Comparison of ENCODE assay signal across 19 cellular contexts in genomic region chr1:15940110-15941043, GRCh38. TPM values are rescaled to one million over a fixed set of nuclear protein-coding genes. Genes with fewer than 3 reads are reported as not detected.
DNase-seq lines count a peak whose midpoint lies in the region; ATAC-seq and TF ChIP-seq lines count a peak whose summit lies in the region.
"Had no signal": no experiment of that assay in that cellular context is flagged by ENCODE, and none has a peak within 500 bp of the region (broad histone marks: within the 10 kb centered on the region; RNA-seq: fewer than 3 reads in every experiment).

No MANE protein-coding gene starts in this region.

- WGBS in gastroesophageal sphincter (ENCODE audit: low coverage in 1 of 2), 2 donors, result 91 to 92% methylated on average over 8 to 13 of the region's 13 CpGs
- WGBS in stomach, 5 donors, result 89 to 92% (median 92%) methylated on average over 13 of the region's 13 CpGs

- peak overlapping the region in 3 of 4 donors; percentile 31 to 72 (median 61) for H3K27ac ChIP-seq in gastroesophageal sphincter
- peak overlapping the region in 1 of 5 donors; percentile 59 for H3K27ac ChIP-seq in stomach
- H3K27ac ChIP-seq: HL-60, SJSA1 had no signal

- H3K27me3 ChIP-seq in gastroesophageal sphincter (no peaks in the 10 kb centered on the region), stomach (no peaks in the 10 kb centered on the region)
- H3K27me3 ChIP-seq: body of pancreas, esophagus muscularis mucosa, SJSA1, spleen, vagina had no signal

- peaks cover 3 to 14% of the 10 kb centered on the region in 2 donors for H3K36me3 Mint-ChIP-seq in activated T-cell treated with anti-CD3 and anti-CD28 coated beads, Interleukin-2, amount 50 U/mL, for 72 hours (ENCODE audit: insufficient read depth in 2 of 2)
- H3K36me3 Mint-ChIP-seq in activated T-helper 1 cell treated with anti-CD3 and anti-CD28 coated beads, Interleukin-12 subunit alpha, Interleukin-12 subunit beta, Interleukin-2, Interleukin-4 antibody, amounts not matched to agents 30 ng/mL and 10 ng/mL and 1 ng/mL, durations not matched to agents 14 hours and 24 hours and 36 hours (ENCODE audit: low read depth), result peaks cover 32% of the 10 kb centered on the region

- H3K36me3 ChIP-seq in gastroesophageal sphincter, result peaks cover 0 to 100% of the 10 kb centered on the region in 2 donors
- H3K36me3 ChIP-seq in stomach, result peaks cover 83 to 100% (median 100%) of the 10 kb centered on the region in 4 donors

- H3K27ac Mint-ChIP-seq in activated T-cell treated with anti-CD3 and anti-CD28 coated beads, Interleukin-2, amount 50 U/mL, for 72 hours, result peak overlapping the region; percentile 76
- H3K27ac Mint-ChIP-seq in activated T-helper 1 cell treated with anti-CD3 and anti-CD28 coated beads, Interleukin-12 subunit alpha, Interleukin-12 subunit beta, Interleukin-2, Interleukin-4 antibody, amounts not matched to agents 30 ng/mL and 10 ng/mL and 1 ng/mL, durations not matched to agents 14 hours and 24 hours and 36 hours, result peak overlapping the region; percentile 34

- TF ChIP-seq CTCF in gastroesophageal sphincter (IDR thresholded peaks at IDR 0.05) (no peak), stomach (IDR thresholded peaks at IDR 0.05) (no peak)

- peaks cover 18% of the 10 kb centered on the region for H3K4me1 Mint-ChIP-seq in activated T-cell treated with anti-CD3 and anti-CD28 coated beads, Interleukin-2, amount 50 U/mL, for 72 hours (ENCODE audit: low read depth)
- peaks cover 7% of the 10 kb centered on the region for H3K4me1 Mint-ChIP-seq in activated T-helper 1 cell treated with anti-CD3 and anti-CD28 coated beads, Interleukin-12 subunit alpha, Interleukin-12 subunit beta, Interleukin-2, Interleukin-4 antibody, amounts not matched to agents 30 ng/mL and 10 ng/mL and 1 ng/mL, durations not matched to agents 14 hours and 24 hours and 36 hours (ENCODE audit: low read depth)
- H3K4me1 Mint-ChIP-seq: CD4-positive, alpha-beta memory T cell had no signal

- no peak for ATAC-seq in activated T-cell treated with anti-CD3 and anti-CD28 coated beads, Interleukin-2, amount 50 U/mL, for 72 hours (replicated peaks in 1 of 2)
- ATAC-seq in gastroesophageal sphincter, result no peak

- TF ChIP-seq EP300 in gastroesophageal sphincter (IDR thresholded peaks at IDR 0.05), result no peak
- no peak for TF ChIP-seq EP300 in stomach (IDR thresholded peaks at IDR 0.05)

- H3K4me3 Mint-ChIP-seq in activated T-cell treated with anti-CD3 and anti-CD28 coated beads, Interleukin-2, amount 50 U/mL, for 72 hours, result no peak overlapping the region
- no peak overlapping the region for H3K4me3 Mint-ChIP-seq in activated T-helper 1 cell treated with anti-CD3 and anti-CD28 coated beads, Interleukin-12 subunit alpha, Interleukin-12 subunit beta, Interleukin-2, Interleukin-4 antibody, amounts not matched to agents 30 ng/mL and 10 ng/mL and 1 ng/mL, durations not matched to agents 14 hours and 24 hours and 36 hours
- H3K4me3 Mint-ChIP-seq: CD4-positive, alpha-beta memory T cell; naive B cell had no signal

- no peak for TF ChIP-seq POLR2A in gastroesophageal sphincter (IDR thresholded peaks at IDR 0.05)
- no peak for TF ChIP-seq POLR2A in stomach (IDR thresholded peaks at IDR 0.05)
- TF ChIP-seq POLR2A in erythroblast (IDR thresholded peaks at IDR 0.05; ENCODE audit: low read length), result no peak

- no peak overlapping the region for H3K4me3 ChIP-seq in gastroesophageal sphincter
- H3K4me3 ChIP-seq in stomach, result no peak overlapping the region
- H3K4me3 ChIP-seq: body of pancreas, esophagus muscularis mucosa, prostate gland, SJSA1, spleen, vagina had no signal

- DNase-seq in activated T-cell treated with anti-CD3 and anti-CD28 coated beads, Interleukin-2, amount 50 U/mL, for 72 hours, result no peak
- DNase-seq in activated T-cell treated with anti-CD3 and anti-CD28 coated beads, Interleukin-2, amount 50 U/mL, for 1 hour, result no peak
- no peak for DNase-seq in activated T-helper 1 cell treated with anti-CD3 and anti-CD28 coated beads, Interleukin-12 subunit alpha, Interleukin-12 subunit beta, Interleukin-2, Interleukin-4 antibody, amounts not matched to agents 30 ng/mL and 10 ng/mL and 1 ng/mL, durations not matched to agents 14 hours and 24 hours and 36 hours (ENCODE audit: low spot score)
- DNase-seq in stomach, result peak; percentile 9
- no peak for DNase-seq in nucleus accumbens (lab: John Stamatoyannopoulos, UW)
- no peak for DNase-seq in activated gamma-delta T cell (lab: John Stamatoyannopoulos, UW)
- no peak for DNase-seq in erythroblast (lab: John Stamatoyannopoulos, UW)
- DNase-seq: CD4-positive, alpha-beta memory T cell; naive B cell; NCI-H187 treated with DMSO at 0.1 percent for 48 hours; NCI-H524; spleen had no signal

- intact Hi-C loops in activated T-helper 1 cell treated with anti-CD3 and anti-CD28 coated beads, Interleukin-12 subunit alpha, Interleukin-12 subunit beta, Interleukin-2, Interleukin-4 antibody, amounts not matched to agents 30 ng/mL and 10 ng/mL and 1 ng/mL, durations not matched to agents 14 hours and 24 hours and 36 hours (cut with micrococcal nuclease), result no loop called here
- intact Hi-C loops in stomach (cut with DNase I; ENCODE audit: low total_unique reads), result no loop called here

- H3K9me3 ChIP-seq in gastroesophageal sphincter (no peaks in the 10 kb centered on the region), stomach (no peaks in the 10 kb centered on the region)
- H3K9me3 ChIP-seq: body of pancreas, esophagus muscularis mucosa, prostate gland, SJSA1, spleen, vagina had no signal

- H3K4me1 ChIP-seq in gastroesophageal sphincter (peaks cover 0 to 30% (median 11%) of the 10 kb centered on the region in 3 donors), stomach (peaks cover 0 to 33% (median 10%) of the 10 kb centered on the region in 4 donors)
- H3K4me1 ChIP-seq: prostate gland, vagina had no signal

- H3K27me3 Mint-ChIP-seq in activated T-cell treated with anti-CD3 and anti-CD28 coated beads, Interleukin-2, amount 50 U/mL, for 72 hours (ENCODE audit: low read depth), result no peaks in the 10 kb centered on the region
- H3K27me3 Mint-ChIP-seq in activated T-helper 1 cell treated with anti-CD3 and anti-CD28 coated beads, Interleukin-12 subunit alpha, Interleukin-12 subunit beta, Interleukin-2, Interleukin-4 antibody, amounts not matched to agents 30 ng/mL and 10 ng/mL and 1 ng/mL, durations not matched to agents 14 hours and 24 hours and 36 hours (ENCODE audit: insufficient read depth), result no peaks in the 10 kb centered on the region
- H3K27me3 Mint-ChIP-seq: CD4-positive, alpha-beta memory T cell; naive B cell had no signal

- H3K9me3 Mint-ChIP-seq in activated T-cell treated with anti-CD3 and anti-CD28 coated beads, Interleukin-2, amount 50 U/mL, for 72 hours, result no peaks in the 10 kb centered on the region
- no peaks in the 10 kb centered on the region for H3K9me3 Mint-ChIP-seq in activated T-helper 1 cell treated with anti-CD3 and anti-CD28 coated beads, Interleukin-12 subunit alpha, Interleukin-12 subunit beta, Interleukin-2, Interleukin-4 antibody, amounts not matched to agents 30 ng/mL and 10 ng/mL and 1 ng/mL, durations not matched to agents 14 hours and 24 hours and 36 hours
- H3K9me3 Mint-ChIP-seq: CD4-positive, alpha-beta memory T cell; naive B cell had no signal

RNA-seq across cellular contexts. Expression of gene ZBTB17, which starts 35.5 kb away (rescaled TPM):
- total RNA-seq in activated T-cell treated with anti-CD3 and anti-CD28 coated beads, Interleukin-2, amount 50 U/mL, for 72 hours, result 10 to 100 TPM; 76.0 to 84.1 TPM
- total RNA-seq in activated T-helper 1 cell treated with anti-CD3 and anti-CD28 coated beads, Interleukin-12 subunit alpha, Interleukin-12 subunit beta, Interleukin-2, Interleukin-4 antibody, amounts not matched to agents 30 ng/mL and 10 ng/mL and 1 ng/mL, durations not matched to agents 14 hours and 24 hours and 36 hours, result 62.6 and 68.8 TPM in 2 replicates
- total RNA-seq in gastroesophageal sphincter, result 10 to 100 TPM; 24.0 to 65.7 (median 29.0) TPM
- total RNA-seq in stomach, result 100 to 1,000 TPM in 1 of 5 donors, 10 to 100 TPM in 4; 13.0 to 136 (median 65.9) TPM
- polyA plus RNA-seq in stomach, result 10 to 100 TPM; 40.7 to 46.3 (median 44.2) TPM
